8 cellular contexts compared by ENCODE assay signal in genomic region chr15:75625542-75626347, GRCh38. TPM values are rescaled to one million over a fixed set of nuclear protein-coding genes. Genes with fewer than 3 reads are reported as not detected.
A peak's percentile ranks its signal among the peaks of the same experiment; 100 is the strongest.
DNase-seq lines count a peak whose midpoint lies in the region; ATAC-seq, FAIRE-seq and TF ChIP-seq lines count a peak whose summit lies in the region.

Gene SNUPN (minus strand): TSS chr15:75625725. CDS start chr15:75621051, 4,674 bp downstream.

- no peak for TF ChIP-seq CTCF in GM13976 (IDR thresholded peaks at IDR 0.05; ENCODE audit: borderline replicate concordance, control extremely low read depth, extremely low read depth, insufficient read depth, missing control alignments)
- no peak for TF ChIP-seq CTCF in right atrium auricular region (IDR thresholded peaks at IDR 0.05)

- no peaks in the 10 kb centered on the region for H3K27me3 ChIP-seq in right atrium auricular region

- DNase-seq in GM13976 (ENCODE audit: low spot score): peak; percentile 99
- DNase-seq in NCI-H187 treated with DMSO at 0.1 percent for 48 hours (lab: John Stamatoyannopoulos, UW): peak; percentile 39
- peak; percentile 92 for DNase-seq in T-helper 2 cell treated with Interferon-gamma antibody and Interleukin-4, amounts not matched to agents 5 μg/mL and 100 μg/mL, for 36 hours (ENCODE audit: low spot score)
- DNase-seq in anterior cingulate cortex (lab: John Stamatoyannopoulos, UW): peak; percentile 40 to 93 (median 88)
- peak; percentile 94 for DNase-seq in right atrium auricular region (ENCODE audit: low spot score)
- DNase-seq in pulmonary artery endothelial cell (ENCODE audit: low read depth, low spot score): peak; percentile 79
- peak; percentile 97 for DNase-seq in urothelium cell line (ENCODE audit: low spot score)

- H3K4me1 ChIP-seq in right atrium auricular region: peaks cover 0 to 7% of the 10 kb centered on the region in 2 donors

- peaks cover 31% of the 10 kb centered on the region for H3K4me1 Mint-ChIP-seq in T-helper 2 cell treated with Interferon-gamma antibody and Interleukin-4, amounts not matched to agents 5 μg/mL and 100 μg/mL, for 36 hours (ENCODE audit: low read depth)

- peak within 1 kb of the TSS; percentile 83 for H3K4me3 ChIP-seq in right atrium auricular region

- H3K4me3 Mint-ChIP-seq in T-helper 2 cell treated with Interferon-gamma antibody and Interleukin-4, amounts not matched to agents 5 μg/mL and 100 μg/mL, for 36 hours: peak within 1 kb of the TSS; percentile 90

- in situ Hi-C loops in GM13976 (cut with MboI; ENCODE audit: low sequenced_read_pairs, unreplicated experiment): loop anchor here (25.0 kb wide), 1 partner anchor 263 kb away; the partner anchor contains the start of gene MAN2C1

- FAIRE-seq in urothelium cell line (lab: Jason Lieb, UNC): peak; percentile 53

- peak within 1 kb of the TSS; percentile 95 for H3K27ac Mint-ChIP-seq in T-helper 2 cell treated with Interferon-gamma antibody and Interleukin-4, amounts not matched to agents 5 μg/mL and 100 μg/mL, for 36 hours

- peak; percentile 74 for ATAC-seq in HG02870 (IDR thresholded peaks at IDR 0.05; ENCODE audit: unreplicated experiment)

- no peaks in the 10 kb centered on the region for H3K9me3 ChIP-seq in right atrium auricular region

- no peaks in the 10 kb centered on the region for H3K9me3 Mint-ChIP-seq in T-helper 2 cell treated with Interferon-gamma antibody and Interleukin-4, amounts not matched to agents 5 μg/mL and 100 μg/mL, for 36 hours

- H3K27ac ChIP-seq in right atrium auricular region: peak within 1 kb of the TSS; percentile 96

- H3K36me3 Mint-ChIP-seq in T-helper 2 cell treated with Interferon-gamma antibody and Interleukin-4, amounts not matched to agents 5 μg/mL and 100 μg/mL, for 36 hours (ENCODE audit: low read depth): peaks cover 16% of the 10 kb centered on the region

- H3K36me3 ChIP-seq in right atrium auricular region: no peaks in the 10 kb centered on the region

- no peaks in the 10 kb centered on the region for H3K27me3 Mint-ChIP-seq in T-helper 2 cell treated with Interferon-gamma antibody and Interleukin-4, amounts not matched to agents 5 μg/mL and 100 μg/mL, for 36 hours (ENCODE audit: low read depth)

RNA-seq across cellular contexts. Expression of gene SNUPN, which starts in this region (rescaled TPM):
- total RNA-seq in right atrium auricular region: 10 to 100 TPM; 13.7 to 17.3 TPM
- total RNA-seq in pulmonary artery endothelial cell: 22.4 and 25.3 TPM in 2 replicates

Comparison
In these comparisons a context has a peak if more than half of its experiments do, and no peak if none do; other contexts are left out.
1. Peak in every context shown above with its lines: DNase-seq, ATAC-seq, H3K4me3 ChIP-seq and H3K27ac ChIP-seq.
2. DNase-seq: peak in every context shown above with its lines; median percentile 99 in GM13976; 97 in urothelium cell line; 94 in right atrium auricular region; 92 in T-helper 2 cell treated with Interferon-gamma antibody and Interleukin-4, amounts not matched to agents 5 μg/mL and 100 μg/mL, for 36 hours; 88 in anterior cingulate cortex; 79 in pulmonary artery endothelial cell; 39 in NCI-H187 treated with DMSO at 0.1 percent for 48 hours.